8 cellular contexts compared by ENCODE assay signal in the genomic region with DNA sequence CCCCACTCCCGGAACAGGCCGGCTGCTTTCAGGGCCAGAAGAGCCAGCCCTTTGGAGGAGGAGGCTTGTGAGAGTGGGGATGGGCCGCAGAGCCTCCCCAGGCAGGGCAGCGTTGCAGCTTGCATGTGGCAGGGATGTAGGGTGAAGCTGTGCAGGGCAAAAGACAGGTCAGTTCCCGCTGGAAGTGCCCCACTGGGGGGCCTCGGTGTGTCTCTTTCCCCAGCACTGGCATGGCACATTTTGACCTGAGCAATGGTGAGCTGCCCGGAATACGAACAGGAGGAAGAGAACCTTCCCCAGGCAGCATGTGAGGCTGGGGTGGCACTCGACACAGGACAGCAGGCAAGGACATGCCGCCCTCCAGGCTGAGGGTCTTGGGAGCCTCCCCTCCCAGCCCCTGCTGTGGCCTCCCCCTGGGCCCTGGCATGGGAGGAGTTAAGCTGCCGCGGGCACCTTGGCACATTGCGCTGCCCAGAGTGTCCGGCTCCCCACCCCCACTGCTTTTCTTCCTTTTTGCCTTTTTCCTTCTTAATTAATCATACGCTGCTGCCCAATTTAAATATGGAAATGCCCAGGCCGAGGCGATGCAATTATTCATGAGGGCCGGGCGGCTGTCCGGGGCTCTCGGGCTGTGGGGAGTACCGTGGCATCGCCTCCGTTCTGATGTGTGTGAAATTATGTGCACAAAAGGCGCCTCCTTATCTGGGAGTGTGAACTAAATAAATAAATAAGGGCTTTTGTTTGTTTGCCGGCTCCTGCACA.
A peak's percentile ranks its signal among the peaks of the same experiment; 100 is the strongest.
DNase-seq lines count a peak whose midpoint lies in the region; ATAC-seq and TF ChIP-seq lines count a peak whose summit lies in the region.

No MANE protein-coding gene starts in this region.

- no peaks in the 10 kb centered on the region for H3K36me3 ChIP-seq in psoas muscle (ENCODE audit: insufficient read depth in 1 of 2, low read depth in 1 of 2)

- H3K27me3 ChIP-seq in psoas muscle (ENCODE audit: insufficient read depth in 3 of 3, low read length in 2 of 3), result no peaks in the 10 kb centered on the region

- no peaks in the 10 kb centered on the region for H3K9me3 ChIP-seq in psoas muscle

- peak overlapping the region; percentile 99 for H3K27ac ChIP-seq in psoas muscle

- intact Hi-C loops in activated T-helper 1 cell treated with anti-CD3 and anti-CD28 coated beads, Interleukin-12 subunit alpha, Interleukin-12 subunit beta, Interleukin-2, Interleukin-4 antibody, amounts not matched to agents 30 ng/mL and 10 ng/mL and 1 ng/mL, durations not matched to agents 14 hours and 24 hours and 36 hours (cut with micrococcal nuclease), result loop anchor here (1.0 kb wide), 1 partner anchor 17 kb away; no protein-coding TSS in a partner anchor
- intact Hi-C loops in psoas muscle (cut with DNase I), result loop anchor here in 1 of 2 donors (2.0 kb wide), 1 partner anchor 14 kb away; no protein-coding TSS in a partner anchor

- H3K4me1 ChIP-seq in psoas muscle, result peaks cover 64% of the 10 kb centered on the region

- peaks cover 2% of the 10 kb centered on the region for H3K27me3 Mint-ChIP-seq in activated T-helper 1 cell treated with anti-CD3 and anti-CD28 coated beads, Interleukin-12 subunit alpha, Interleukin-12 subunit beta, Interleukin-2, Interleukin-4 antibody, amounts not matched to agents 30 ng/mL and 10 ng/mL and 1 ng/mL, durations not matched to agents 14 hours and 24 hours and 36 hours (ENCODE audit: insufficient read depth)

- peak overlapping the region; percentile 92 for H3K4me3 Mint-ChIP-seq in activated T-helper 1 cell treated with anti-CD3 and anti-CD28 coated beads, Interleukin-12 subunit alpha, Interleukin-12 subunit beta, Interleukin-2, Interleukin-4 antibody, amounts not matched to agents 30 ng/mL and 10 ng/mL and 1 ng/mL, durations not matched to agents 14 hours and 24 hours and 36 hours

- TF ChIP-seq CTCF in LNCaP clone FGC (IDR thresholded peaks at IDR 0.05; ENCODE audit: control insufficient read depth, extremely low read depth, insufficient read depth) (no peak), psoas muscle (IDR thresholded peaks at IDR 0.05) (no peak)

- peak overlapping the region; percentile 96 for H3K27ac Mint-ChIP-seq in activated T-helper 1 cell treated with anti-CD3 and anti-CD28 coated beads, Interleukin-12 subunit alpha, Interleukin-12 subunit beta, Interleukin-2, Interleukin-4 antibody, amounts not matched to agents 30 ng/mL and 10 ng/mL and 1 ng/mL, durations not matched to agents 14 hours and 24 hours and 36 hours

- H3K36me3 Mint-ChIP-seq in activated T-helper 1 cell treated with anti-CD3 and anti-CD28 coated beads, Interleukin-12 subunit alpha, Interleukin-12 subunit beta, Interleukin-2, Interleukin-4 antibody, amounts not matched to agents 30 ng/mL and 10 ng/mL and 1 ng/mL, durations not matched to agents 14 hours and 24 hours and 36 hours (ENCODE audit: low read depth), result no peaks in the 10 kb centered on the region

- WGBS in psoas muscle, 3 donors, result 2 to 6% (median 2%) methylated on average over 25 to 26 of the region's 26 CpGs

- peak overlapping the region; percentile 59 for H3K4me3 ChIP-seq in LNCaP clone FGC (ENCODE audit: low read depth, low read length)
- H3K4me3 ChIP-seq in psoas muscle, result peak overlapping the region; percentile 86

- H3K4me1 Mint-ChIP-seq in activated T-helper 1 cell treated with anti-CD3 and anti-CD28 coated beads, Interleukin-12 subunit alpha, Interleukin-12 subunit beta, Interleukin-2, Interleukin-4 antibody, amounts not matched to agents 30 ng/mL and 10 ng/mL and 1 ng/mL, durations not matched to agents 14 hours and 24 hours and 36 hours (ENCODE audit: low read depth), result peaks cover 39% of the 10 kb centered on the region

- no peaks in the 10 kb centered on the region for H3K9me3 Mint-ChIP-seq in activated T-helper 1 cell treated with anti-CD3 and anti-CD28 coated beads, Interleukin-12 subunit alpha, Interleukin-12 subunit beta, Interleukin-2, Interleukin-4 antibody, amounts not matched to agents 30 ng/mL and 10 ng/mL and 1 ng/mL, durations not matched to agents 14 hours and 24 hours and 36 hours

- ATAC-seq in psoas muscle (peak; percentile 20 to 49 (median 37)), GM21367 (IDR thresholded peaks at IDR 0.05; ENCODE audit: unreplicated experiment) (no peak)

- TF ChIP-seq POLR2A in erythroblast (IDR thresholded peaks at IDR 0.05; ENCODE audit: low read length), result no peak

- DNase-seq in COLO668 (lab: John Stamatoyannopoulos, UW; ENCODE audit: unreplicated experiment), result peak; percentile 53
- no peak for DNase-seq in LNCaP clone FGC (ENCODE audit: low read depth)
- no peak for DNase-seq in activated T-helper 1 cell treated with anti-CD3 and anti-CD28 coated beads, Interleukin-12 subunit alpha, Interleukin-12 subunit beta, Interleukin-2, Interleukin-4 antibody, amounts not matched to agents 30 ng/mL and 10 ng/mL and 1 ng/mL, durations not matched to agents 14 hours and 24 hours and 36 hours (ENCODE audit: low spot score)
- DNase-seq in globus pallidus (ENCODE audit: low spot score), result peak; percentile 63
- DNase-seq in psoas muscle, result peak; percentile 54 to 73
- DNase-seq in erythroblast (lab: John Stamatoyannopoulos, UW), result no peak
- no peak for DNase-seq in COLO829 (ENCODE audit: low spot score)

Comparison
In these comparisons a context has a peak if more than half of its experiments do, and no peak if none do; other contexts are left out.
1. DNase-seq: peak in COLO668 (single experiment), globus pallidus (single experiment) and psoas muscle (2 of 2); none in LNCaP clone FGC (single experiment), activated T-helper 1 cell treated with anti-CD3 and anti-CD28 coated beads, Interleukin-12 subunit alpha, Interleukin-12 subunit beta, Interleukin-2, Interleukin-4 antibody, amounts not matched to agents 30 ng/mL and 10 ng/mL and 1 ng/mL, durations not matched to agents 14 hours and 24 hours and 36 hours (single experiment), erythroblast (0 of 2) and COLO829 (single experiment).